ENCODE assay signal across 19 cellular contexts in genomic region chr17:66695098-66695497, GRCh38.
DNase-seq lines count a peak whose midpoint lies in the region; ATAC-seq, FAIRE-seq and TF ChIP-seq lines count a peak whose summit lies in the region.
"Had no signal": no experiment of that assay in that cellular context is flagged by ENCODE, and none has a peak within 500 bp of the region (broad histone marks: within the 10 kb centered on the region; RNA-seq: fewer than 3 reads in every experiment).

No MANE protein-coding gene starts in this region.

- H3K4me3 ChIP-seq in GM12865 (ENCODE audit: low read depth, low read length) (no peak overlapping the region), endodermal cell (ENCODE audit: low read length) (no peak overlapping the region), lower leg skin (ENCODE audit: low read depth, poor library complexity, severe bottlenecking) (no peak overlapping the region)
- H3K4me3 ChIP-seq: A549 had no signal

- 94 to 96% methylated on average over 5 of the region's 5 CpGs for WGBS in endodermal cell (ENCODE audit: insufficient coverage in 1 of 2, insufficient read length in 1 of 2), 2 experiments
- 96 to 97% methylated on average over 5 of the region's 5 CpGs for WGBS in lower leg skin, 2 donors

- peaks cover 72% of the 10 kb centered on the region for H3K36me3 Mint-ChIP-seq in activated T-helper 1 cell treated with anti-CD3 and anti-CD28 coated beads, Interleukin-12 subunit alpha, Interleukin-12 subunit beta, Interleukin-2, Interleukin-4 antibody, amounts not matched to agents 30 ng/mL and 10 ng/mL and 1 ng/mL, durations not matched to agents 14 hours and 24 hours and 36 hours (ENCODE audit: low read depth)
- H3K36me3 Mint-ChIP-seq in endodermal cell (ENCODE audit: low read depth) = no peaks in the 10 kb centered on the region
- no peaks in the 10 kb centered on the region for H3K36me3 Mint-ChIP-seq in endothelial cell (ENCODE audit: low read depth, unreplicated experiment)

- peak; percentile 53 for FAIRE-seq in GM18507 (lab: Jason Lieb, UNC)
- FAIRE-seq: A549, D721Med, GM12891 had no signal

- no peaks in the 10 kb centered on the region for H3K36me3 ChIP-seq in endodermal cell (ENCODE audit: control insufficient read depth, insufficient read depth, low read length)

- H3K4me1 ChIP-seq in endodermal cell (ENCODE audit: control insufficient read depth, insufficient read depth, low read length) = peaks cover 5% of the 10 kb centered on the region

- H3K27ac ChIP-seq in endodermal cell (ENCODE audit: low read depth, low read length) = no peak overlapping the region
- H3K27ac ChIP-seq: A549, HL-60 had no signal

- no peak overlapping the region for H3K4me3 Mint-ChIP-seq in activated T-helper 1 cell treated with anti-CD3 and anti-CD28 coated beads, Interleukin-12 subunit alpha, Interleukin-12 subunit beta, Interleukin-2, Interleukin-4 antibody, amounts not matched to agents 30 ng/mL and 10 ng/mL and 1 ng/mL, durations not matched to agents 14 hours and 24 hours and 36 hours
- H3K4me3 Mint-ChIP-seq in endodermal cell (no peak overlapping the region), endothelial cell (ENCODE audit: unreplicated experiment) (no peak overlapping the region)
- H3K4me3 Mint-ChIP-seq: CD14-positive monocyte; CD8-positive, alpha-beta T cell had no signal

- no peaks in the 10 kb centered on the region for H3K27me3 ChIP-seq in endodermal cell (ENCODE audit: control insufficient read depth, insufficient read depth, low read length, poor library complexity, severe bottlenecking)

- H3K4me1 Mint-ChIP-seq in activated T-helper 1 cell treated with anti-CD3 and anti-CD28 coated beads, Interleukin-12 subunit alpha, Interleukin-12 subunit beta, Interleukin-2, Interleukin-4 antibody, amounts not matched to agents 30 ng/mL and 10 ng/mL and 1 ng/mL, durations not matched to agents 14 hours and 24 hours and 36 hours (ENCODE audit: low read depth) = peaks cover 26% of the 10 kb centered on the region
- H3K4me1 Mint-ChIP-seq in endodermal cell (peaks cover 29% of the 10 kb centered on the region), endothelial cell (ENCODE audit: unreplicated experiment) (peaks cover 24% of the 10 kb centered on the region)

- no peak overlapping the region for H3K9ac ChIP-seq in endodermal cell (ENCODE audit: extremely low read depth, low read length, poor library complexity, severe bottlenecking)

- no peak for TF ChIP-seq CTCF in GM12865 (IDR thresholded peaks at IDR 0.05; ENCODE audit: insufficient read depth, low read depth, low read length, missing control alignments)
- no peak for TF ChIP-seq CTCF in endodermal cell (conservative IDR thresholded peaks at IDR 0.05)
- no peak for TF ChIP-seq CTCF in endothelial cell (IDR thresholded peaks at IDR 0.05; ENCODE audit: unreplicated experiment)
- TF ChIP-seq CTCF in lower leg skin (IDR thresholded peaks at IDR 0.05) = no peak

- H3K9me3 Mint-ChIP-seq in activated T-helper 1 cell treated with anti-CD3 and anti-CD28 coated beads, Interleukin-12 subunit alpha, Interleukin-12 subunit beta, Interleukin-2, Interleukin-4 antibody, amounts not matched to agents 30 ng/mL and 10 ng/mL and 1 ng/mL, durations not matched to agents 14 hours and 24 hours and 36 hours = peaks cover 20% of the 10 kb centered on the region
- H3K9me3 Mint-ChIP-seq in endodermal cell (no peaks in the 10 kb centered on the region), endothelial cell (ENCODE audit: unreplicated experiment) (no peaks in the 10 kb centered on the region)

- intact Hi-C loops in activated T-helper 1 cell treated with anti-CD3 and anti-CD28 coated beads, Interleukin-12 subunit alpha, Interleukin-12 subunit beta, Interleukin-2, Interleukin-4 antibody, amounts not matched to agents 30 ng/mL and 10 ng/mL and 1 ng/mL, durations not matched to agents 14 hours and 24 hours and 36 hours (cut with micrococcal nuclease) = no loop called here
- intact Hi-C loops in lower leg skin (cut with DNase I; ENCODE audit: low total_unique reads) = no loop called here

- peak; percentile 31 for DNase-seq in GM12865 (ENCODE audit: low read depth)
- no peak for DNase-seq in GM18507 (ENCODE audit: extremely low spot score, insufficient read length, low read depth)
- DNase-seq in activated T-helper 1 cell treated with anti-CD3 and anti-CD28 coated beads, Interleukin-12 subunit alpha, Interleukin-12 subunit beta, Interleukin-2, Interleukin-4 antibody, amounts not matched to agents 30 ng/mL and 10 ng/mL and 1 ng/mL, durations not matched to agents 14 hours and 24 hours and 36 hours (ENCODE audit: low spot score) = no peak
- DNase-seq in endodermal cell = peak; percentile 20
- DNase-seq in endothelial cell (ENCODE audit: low spot score) = no peak
- DNase-seq in lower leg skin (ENCODE audit: low spot score in 2 of 2) = no peak
- no peak for DNase-seq in cerebellar cortex (ENCODE audit: low spot score)
- DNase-seq: COR-L47, DMS153, DND-41, GF-D8 had no signal

- H3K27me3 Mint-ChIP-seq in activated T-helper 1 cell treated with anti-CD3 and anti-CD28 coated beads, Interleukin-12 subunit alpha, Interleukin-12 subunit beta, Interleukin-2, Interleukin-4 antibody, amounts not matched to agents 30 ng/mL and 10 ng/mL and 1 ng/mL, durations not matched to agents 14 hours and 24 hours and 36 hours (ENCODE audit: insufficient read depth) = no peaks in the 10 kb centered on the region
- H3K27me3 Mint-ChIP-seq in endodermal cell (ENCODE audit: insufficient read depth) (no peaks in the 10 kb centered on the region), endothelial cell (ENCODE audit: unreplicated experiment) (no peaks in the 10 kb centered on the region)

- no peak for TF ChIP-seq POLR2A in lower leg skin (IDR thresholded peaks at IDR 0.05)

- ATAC-seq in GM21529 (IDR thresholded peaks at IDR 0.05; ENCODE audit: unreplicated experiment) = no peak
- ATAC-seq: A549; CD8-positive, alpha-beta T cell; HCT116 had no signal

- no peaks in the 10 kb centered on the region for H3K9me3 ChIP-seq in endodermal cell (ENCODE audit: control insufficient read depth, low read length)

- H3K27ac Mint-ChIP-seq in activated T-helper 1 cell treated with anti-CD3 and anti-CD28 coated beads, Interleukin-12 subunit alpha, Interleukin-12 subunit beta, Interleukin-2, Interleukin-4 antibody, amounts not matched to agents 30 ng/mL and 10 ng/mL and 1 ng/mL, durations not matched to agents 14 hours and 24 hours and 36 hours = peak overlapping the region; percentile 9
- no peak overlapping the region for H3K27ac Mint-ChIP-seq in endodermal cell
- H3K27ac Mint-ChIP-seq in endothelial cell (ENCODE audit: unreplicated experiment) = no peak overlapping the region
- H3K27ac Mint-ChIP-seq: CD8-positive, alpha-beta T cell had no signal

Comparison
In these comparisons a context has a peak if more than half of its experiments do, and no peak if none do; other contexts are left out.
1. DNase-seq: peak in GM12865 (single experiment) and endodermal cell (single experiment); none in GM18507 (single experiment), activated T-helper 1 cell treated with anti-CD3 and anti-CD28 coated beads, Interleukin-12 subunit alpha, Interleukin-12 subunit beta, Interleukin-2, Interleukin-4 antibody, amounts not matched to agents 30 ng/mL and 10 ng/mL and 1 ng/mL, durations not matched to agents 14 hours and 24 hours and 36 hours (single experiment), endothelial cell (single experiment), lower leg skin (0 of 2) and cerebellar cortex (single experiment).